ENCODE assay signal across 1 cellular context in genomic region chr12:69585189-69586062, GRCh38.
TF ChIP-seq lines count a peak whose summit lies in the region.

Gene CCT2, plus strand, starts transcription at chr12:69585459. Its CDS starts 63 bp downstream, at chr12:69585522.

TF ChIP-seq in HepG2, 621 proteins besides CTCF, POLR2A, EP300 and RAD21 (continued from another document and continues in another):
- TF ChIP-seq ZNF737 (CRISPR knock-in tag; IDR thresholded peaks at IDR 0.05; ENCODE audit: borderline replicate concordance) (0 out of 2 replicates have a peak, but pooled peaks have one; percentile 45), AGO1 (IDR thresholded peaks at IDR 0.05; ENCODE audit: low read depth, low read length, poor library complexity, severe bottlenecking) (peak; percentile 83), MLXIP (CRISPR knock-in tag; IDR thresholded peaks at IDR 0.05; ENCODE audit: borderline replicate concordance) (0 out of 2 replicates have a peak, but pooled peaks have one; percentile 53), DDIT3 (CRISPR knock-in tag; IDR thresholded peaks at IDR 0.05) (no peak), ZC3H4 (CRISPR knock-in tag; IDR thresholded peaks at IDR 0.05; ENCODE audit: borderline replicate concordance) (peak; percentile 34; the same call in 1 of the 2 replicates), HNF4G (IDR thresholded peaks at IDR 0.05; ENCODE audit: borderline replicate concordance, low read depth, low read length) (no peak), HNF4G (CRISPR knock-in tag; IDR thresholded peaks at IDR 0.05; ENCODE audit: borderline replicate concordance, low read depth) (no peak), DZIP1 (CRISPR knock-in tag; IDR thresholded peaks at IDR 0.05) (peak; percentile 63; the same call in 1 of the 2 replicates), POGZ (CRISPR knock-in tag; IDR thresholded peaks at IDR 0.05) (peak; percentile 91), ZNF44 (CRISPR knock-in tag; IDR thresholded peaks at IDR 0.05) (peak; percentile 90; the same call in 1 of the 2 replicates), TEAD3 (CRISPR knock-in tag; optimal IDR thresholded peaks at IDR 0.05; ENCODE audit: borderline replicate concordance) (peak; percentile 13), ISL2 (CRISPR knock-in tag; IDR thresholded peaks at IDR 0.05) (peak; percentile 74), PCBP2 (optimal IDR thresholded peaks at IDR 0.05; ENCODE audit: low read depth, low read length, poor library complexity, severe bottlenecking) (no peak), ZNF468 (CRISPR knock-in tag; IDR thresholded peaks at IDR 0.05) (peak; percentile 93; the same call in 1 of the 2 replicates), ZNF691 (CRISPR knock-in tag; IDR thresholded peaks at IDR 0.05; ENCODE audit: borderline replicate concordance, low read depth) (peak; percentile 41; the same call in 1 of the 2 replicates), ZEB1 (IDR thresholded peaks at IDR 0.05; ENCODE audit: insufficient replicate concordance, low read depth) (no peak), MED1 (CRISPR knock-in tag; IDR thresholded peaks at IDR 0.05) (peak; percentile 64; the same call in 1 of the 2 replicates), TGIF2 (CRISPR knock-in tag; IDR thresholded peaks at IDR 0.05) (peak; percentile 88), ATAD3A (CRISPR knock-in tag; IDR thresholded peaks at IDR 0.05) (peak; percentile 44; the same call in 1 of the 2 replicates), NR2F1 (CRISPR knock-in tag; IDR thresholded peaks at IDR 0.05) (no peak), KLF11 (CRISPR knock-in tag; IDR thresholded peaks at IDR 0.05) (0 out of 2 replicates have a peak, but pooled peaks have one; percentile 64), BCLAF1 (IDR thresholded peaks at IDR 0.05) (no peak), SUZ12 (IDR thresholded peaks at IDR 0.05; ENCODE audit: low read depth, low read length) (no peak), ZNF260 (CRISPR knock-in tag; IDR thresholded peaks at IDR 0.05; ENCODE audit: borderline replicate concordance, low read depth) (no peak), GTF3A (CRISPR knock-in tag; conservative IDR thresholded peaks at IDR 0.05) (no peak), CBFB (CRISPR knock-in tag; IDR thresholded peaks at IDR 0.05) (peak; percentile 75), SKI (IDR thresholded peaks at IDR 0.05; ENCODE audit: partially characterized antibody) (no peak), NR2F2 (IDR thresholded peaks at IDR 0.05; ENCODE audit: borderline replicate concordance, low read depth) (no peak), SKIL (CRISPR knock-in tag; IDR thresholded peaks at IDR 0.05; ENCODE audit: borderline replicate concordance) (no peak), HOXA5 (CRISPR knock-in tag; IDR thresholded peaks at IDR 0.05) (peak; percentile 90), MTF2 (CRISPR knock-in tag; IDR thresholded peaks at IDR 0.05; ENCODE audit: borderline replicate concordance) (peak; percentile 45; the same call in 1 of the 2 replicates), NFE2L1 (CRISPR knock-in tag; IDR thresholded peaks at IDR 0.05; ENCODE audit: borderline replicate concordance) (no peak), ZBTB21 (CRISPR knock-in tag; IDR thresholded peaks at IDR 0.05) (no peak), ZNF264 (CRISPR knock-in tag; IDR thresholded peaks at IDR 0.05) (peak; percentile 80; the same call in 1 of the 2 replicates), BRCA1 (CRISPR knock-in tag; IDR thresholded peaks at IDR 0.05) (no peak), IRF2 (CRISPR knock-in tag; IDR thresholded peaks at IDR 0.05) (peak; percentile 75; the same call in 1 of the 2 replicates), TBX3 (IDR thresholded peaks at IDR 0.05; ENCODE audit: borderline replicate concordance) (no peak), ETV5 (CRISPR knock-in tag; IDR thresholded peaks at IDR 0.05; ENCODE audit: borderline replicate concordance) (peak; percentile 88), ATF1 (CRISPR knock-in tag; IDR thresholded peaks at IDR 0.05) (peak; percentile 89)
- TF ChIP-seq, protein P1, sequence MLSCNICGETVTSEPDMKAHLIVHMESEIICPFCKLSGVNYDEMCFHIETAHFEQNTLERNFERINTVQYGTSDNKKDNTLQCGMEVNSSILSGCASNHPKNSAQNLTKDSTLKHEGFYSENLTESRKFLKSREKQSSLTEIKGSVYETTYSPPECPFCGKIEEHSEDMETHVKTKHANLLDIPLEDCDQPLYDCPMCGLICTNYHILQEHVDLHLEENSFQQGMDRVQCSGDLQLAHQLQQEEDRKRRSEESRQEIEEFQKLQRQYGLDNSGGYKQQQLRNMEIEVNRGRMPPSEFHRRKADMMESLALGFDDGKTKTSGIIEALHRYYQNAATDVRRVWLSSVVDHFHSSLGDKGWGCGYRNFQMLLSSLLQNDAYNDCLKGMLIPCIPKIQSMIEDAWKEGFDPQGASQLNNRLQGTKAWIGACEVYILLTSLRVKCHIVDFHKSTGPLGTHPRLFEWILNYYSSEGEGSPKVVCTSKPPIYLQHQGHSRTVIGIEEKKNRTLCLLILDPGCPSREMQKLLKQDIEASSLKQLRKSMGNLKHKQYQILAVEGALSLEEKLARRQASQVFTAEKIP (CRISPR knock-in tag; IDR thresholded peaks at IDR 0.05; ENCODE audit: borderline replicate concordance) = no peak
- TF ChIP-seq, protein P2, sequence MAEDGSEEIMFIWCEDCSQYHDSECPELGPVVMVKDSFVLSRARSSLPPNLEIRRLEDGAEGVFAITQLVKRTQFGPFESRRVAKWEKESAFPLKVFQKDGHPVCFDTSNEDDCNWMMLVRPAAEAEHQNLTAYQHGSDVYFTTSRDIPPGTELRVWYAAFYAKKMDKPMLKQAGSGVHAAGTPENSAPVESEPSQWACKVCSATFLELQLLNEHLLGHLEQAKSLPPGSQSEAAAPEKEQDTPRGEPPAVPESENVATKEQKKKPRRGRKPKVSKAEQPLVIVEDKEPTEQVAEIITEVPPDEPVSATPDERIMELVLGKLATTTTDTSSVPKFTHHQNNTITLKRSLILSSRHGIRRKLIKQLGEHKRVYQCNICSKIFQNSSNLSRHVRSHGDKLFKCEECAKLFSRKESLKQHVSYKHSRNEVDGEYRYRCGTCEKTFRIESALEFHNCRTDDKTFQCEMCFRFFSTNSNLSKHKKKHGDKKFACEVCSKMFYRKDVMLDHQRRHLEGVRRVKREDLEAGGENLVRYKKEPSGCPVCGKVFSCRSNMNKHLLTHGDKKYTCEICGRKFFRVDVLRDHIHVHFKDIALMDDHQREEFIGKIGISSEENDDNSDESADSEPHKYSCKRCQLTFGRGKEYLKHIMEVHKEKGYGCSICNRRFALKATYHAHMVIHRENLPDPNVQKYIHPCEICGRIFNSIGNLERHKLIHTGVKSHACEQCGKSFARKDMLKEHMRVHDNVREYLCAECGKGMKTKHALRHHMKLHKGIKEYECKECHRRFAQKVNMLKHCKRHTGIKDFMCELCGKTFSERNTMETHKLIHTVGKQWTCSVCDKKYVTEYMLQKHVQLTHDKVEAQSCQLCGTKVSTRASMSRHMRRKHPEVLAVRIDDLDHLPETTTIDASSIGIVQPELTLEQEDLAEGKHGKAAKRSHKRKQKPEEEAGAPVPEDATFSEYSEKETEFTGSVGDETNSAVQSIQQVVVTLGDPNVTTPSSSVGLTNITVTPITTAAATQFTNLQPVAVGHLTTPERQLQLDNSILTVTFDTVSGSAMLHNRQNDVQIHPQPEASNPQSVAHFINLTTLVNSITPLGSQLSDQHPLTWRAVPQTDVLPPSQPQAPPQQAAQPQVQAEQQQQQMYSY (CRISPR knock-in tag; IDR thresholded peaks at IDR 0.05) = 0 out of 2 replicates have a peak, but pooled peaks have one; percentile 22
- TF ChIP-seq, protein P3, sequence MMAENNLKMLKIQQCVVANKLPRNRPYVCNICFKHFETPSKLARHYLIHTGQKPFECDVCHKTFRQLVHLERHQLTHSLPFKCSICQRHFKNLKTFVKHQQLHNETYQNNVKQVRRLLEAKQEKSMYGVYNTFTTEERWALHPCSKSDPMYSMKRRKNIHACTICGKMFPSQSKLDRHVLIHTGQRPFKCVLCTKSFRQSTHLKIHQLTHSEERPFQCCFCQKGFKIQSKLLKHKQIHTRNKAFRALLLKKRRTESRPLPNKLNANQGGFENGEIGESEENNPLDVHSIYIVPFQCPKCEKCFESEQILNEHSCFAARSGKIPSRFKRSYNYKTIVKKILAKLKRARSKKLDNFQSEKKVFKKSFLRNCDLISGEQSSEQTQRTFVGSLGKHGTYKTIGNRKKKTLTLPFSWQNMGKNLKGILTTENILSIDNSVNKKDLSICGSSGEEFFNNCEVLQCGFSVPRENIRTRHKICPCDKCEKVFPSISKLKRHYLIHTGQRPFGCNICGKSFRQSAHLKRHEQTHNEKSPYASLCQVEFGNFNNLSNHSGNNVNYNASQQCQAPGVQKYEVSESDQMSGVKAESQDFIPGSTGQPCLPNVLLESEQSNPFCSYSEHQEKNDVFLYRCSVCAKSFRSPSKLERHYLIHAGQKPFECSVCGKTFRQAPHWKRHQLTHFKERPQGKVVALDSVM (CRISPR knock-in tag; IDR thresholded peaks at IDR 0.05) = peak; percentile 66
